1 cellular context compared by ENCODE assay signal in the genomic region with DNA sequence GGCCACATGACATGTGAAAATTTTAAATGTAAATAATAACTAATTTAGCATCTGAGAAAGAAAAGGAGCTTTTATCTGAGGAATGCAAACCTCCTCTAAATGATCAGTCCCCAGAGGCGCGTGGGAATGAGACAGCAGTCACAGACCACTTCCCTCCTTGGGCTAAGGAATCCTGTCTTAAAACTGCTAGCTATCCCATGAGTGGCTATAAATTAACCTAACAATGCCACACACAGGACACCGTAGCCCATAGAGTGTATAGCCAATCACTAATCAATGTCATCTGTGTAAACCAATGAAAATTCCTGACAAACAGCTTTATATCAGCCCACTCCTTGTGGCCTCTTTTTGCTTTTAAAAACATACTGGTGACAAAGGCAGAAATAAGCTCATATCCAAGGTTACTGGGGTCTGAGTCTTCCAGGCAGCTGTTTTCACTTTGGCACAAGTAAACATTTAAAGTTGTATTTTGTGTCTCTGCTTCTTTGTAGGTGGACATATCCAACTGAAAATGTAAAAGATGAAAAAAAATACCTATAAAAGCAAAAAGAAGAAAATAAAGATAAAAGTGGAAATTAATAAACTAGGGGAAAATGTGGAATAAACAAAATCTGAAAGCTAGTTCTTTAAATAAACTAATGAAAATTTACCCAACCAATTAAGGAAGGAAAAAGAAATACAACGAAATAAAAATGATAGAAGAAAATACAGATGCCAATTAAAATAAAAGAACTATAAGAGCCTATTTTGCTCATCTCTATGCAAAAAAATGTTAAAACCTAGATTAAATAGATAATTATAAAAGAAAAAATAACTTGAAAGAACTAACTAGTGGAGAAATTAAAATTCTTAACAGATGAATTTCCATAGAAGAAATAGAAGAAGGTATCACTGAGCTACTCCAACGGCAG.
TF ChIP-seq lines count a peak whose summit lies in the region.

No MANE protein-coding gene starts in this region.

TF ChIP-seq in GM23338, 12 proteins besides CTCF, POLR2A, EP300 and RAD21 (continued from another document):
- TF ChIP-seq, protein P1, sequence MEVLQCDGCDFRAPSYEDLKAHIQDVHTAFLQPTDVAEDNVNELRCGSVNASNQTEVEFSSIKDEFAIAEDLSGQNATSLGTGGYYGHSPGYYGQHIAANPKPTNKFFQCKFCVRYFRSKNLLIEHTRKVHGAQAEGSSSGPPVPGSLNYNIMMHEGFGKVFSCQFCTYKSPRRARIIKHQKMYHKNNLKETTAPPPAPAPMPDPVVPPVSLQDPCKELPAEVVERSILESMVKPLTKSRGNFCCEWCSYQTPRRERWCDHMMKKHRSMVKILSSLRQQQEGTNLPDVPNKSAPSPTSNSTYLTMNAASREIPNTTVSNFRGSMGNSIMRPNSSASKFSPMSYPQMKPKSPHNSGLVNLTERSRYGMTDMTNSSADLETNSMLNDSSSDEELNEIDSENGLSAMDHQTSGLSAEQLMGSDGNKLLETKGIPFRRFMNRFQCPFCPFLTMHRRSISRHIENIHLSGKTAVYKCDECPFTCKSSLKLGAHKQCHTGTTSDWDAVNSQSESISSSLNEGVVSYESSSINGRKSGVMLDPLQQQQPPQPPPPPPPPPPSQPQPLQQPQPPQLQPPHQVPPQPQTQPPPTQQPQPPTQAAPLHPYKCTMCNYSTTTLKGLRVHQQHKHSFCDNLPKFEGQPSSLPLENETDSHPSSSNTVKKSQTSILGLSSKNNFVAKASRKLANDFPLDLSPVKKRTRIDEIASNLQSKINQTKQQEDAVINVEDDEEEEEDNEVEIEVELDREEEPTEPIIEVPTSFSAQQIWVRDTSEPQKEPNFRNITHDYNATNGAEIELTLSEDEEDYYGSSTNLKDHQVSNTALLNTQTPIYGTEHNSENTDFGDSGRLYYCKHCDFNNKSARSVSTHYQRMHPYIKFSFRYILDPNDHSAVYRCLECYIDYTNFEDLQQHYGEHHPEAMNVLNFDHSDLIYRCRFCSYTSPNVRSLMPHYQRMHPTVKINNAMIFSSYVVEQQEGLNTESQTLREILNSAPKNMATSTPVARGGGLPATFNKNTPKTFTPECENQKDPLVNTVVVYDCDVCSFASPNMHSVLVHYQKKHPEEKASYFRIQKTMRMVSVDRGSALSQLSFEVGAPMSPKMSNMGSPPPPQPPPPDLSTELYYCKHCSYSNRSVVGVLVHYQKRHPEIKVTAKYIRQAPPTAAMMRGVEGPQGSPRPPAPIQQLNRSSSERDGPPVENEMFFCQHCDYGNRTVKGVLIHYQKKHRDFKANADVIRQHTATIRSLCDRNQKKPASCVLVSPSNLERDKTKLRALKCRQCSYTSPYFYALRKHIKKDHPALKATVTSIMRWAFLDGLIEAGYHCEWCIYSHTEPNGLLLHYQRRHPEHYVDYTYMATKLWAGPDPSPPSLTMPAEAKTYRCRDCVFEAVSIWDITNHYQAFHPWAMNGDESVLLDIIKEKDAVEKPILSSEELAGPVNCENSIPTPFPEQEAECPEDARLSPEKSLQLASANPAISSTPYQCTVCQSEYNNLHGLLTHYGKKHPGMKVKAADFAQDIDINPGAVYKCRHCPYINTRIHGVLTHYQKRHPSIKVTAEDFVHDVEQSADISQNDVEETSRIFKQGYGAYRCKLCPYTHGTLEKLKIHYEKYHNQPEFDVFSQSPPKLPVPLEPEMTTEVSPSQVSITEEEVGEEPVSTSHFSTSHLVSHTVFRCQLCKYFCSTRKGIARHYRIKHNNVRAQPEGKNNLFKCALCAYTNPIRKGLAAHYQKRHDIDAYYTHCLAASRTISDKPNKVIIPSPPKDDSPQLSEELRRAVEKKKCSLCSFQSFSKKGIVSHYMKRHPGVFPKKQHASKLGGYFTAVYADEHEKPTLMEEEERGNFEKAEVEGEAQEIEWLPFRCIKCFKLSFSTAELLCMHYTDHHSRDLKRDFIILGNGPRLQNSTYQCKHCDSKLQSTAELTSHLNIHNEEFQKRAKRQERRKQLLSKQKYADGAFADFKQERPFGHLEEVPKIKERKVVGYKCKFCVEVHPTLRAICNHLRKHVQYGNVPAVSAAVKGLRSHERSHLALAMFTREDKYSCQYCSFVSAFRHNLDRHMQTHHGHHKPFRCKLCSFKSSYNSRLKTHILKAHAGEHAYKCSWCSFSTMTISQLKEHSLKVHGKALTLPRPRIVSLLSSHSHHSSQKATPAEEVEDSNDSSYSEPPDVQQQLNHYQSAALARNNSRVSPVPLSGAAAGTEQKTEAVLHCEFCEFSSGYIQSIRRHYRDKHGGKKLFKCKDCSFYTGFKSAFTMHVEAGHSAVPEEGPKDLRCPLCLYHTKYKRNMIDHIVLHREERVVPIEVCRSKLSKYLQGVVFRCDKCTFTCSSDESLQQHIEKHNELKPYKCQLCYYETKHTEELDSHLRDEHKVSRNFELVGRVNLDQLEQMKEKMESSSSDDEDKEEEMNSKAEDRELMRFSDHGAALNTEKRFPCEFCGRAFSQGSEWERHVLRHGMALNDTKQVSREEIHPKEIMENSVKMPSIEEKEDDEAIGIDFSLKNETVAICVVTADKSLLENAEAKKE (CRISPR knock-in tag; IDR thresholded peaks at IDR 0.05), result no peak
- TF ChIP-seq ZNF331 (CRISPR knock-in tag; IDR thresholded peaks at IDR 0.05; ENCODE audit: low read depth) (no peak), STAT1 (IDR thresholded peaks at IDR 0.05; ENCODE audit: unreplicated experiment) (no peak), ZNF114 (CRISPR knock-in tag; IDR thresholded peaks at IDR 0.05) (no peak), JUNB (IDR thresholded peaks at IDR 0.05; ENCODE audit: unreplicated experiment) (no peak), NANOG (IDR thresholded peaks at IDR 0.05; ENCODE audit: borderline replicate concordance) (no peak), EZH2 (IDR thresholded peaks at IDR 0.05; ENCODE audit: low read depth, unreplicated experiment) (no peak)
- TF ChIP-seq, protein P2, sequence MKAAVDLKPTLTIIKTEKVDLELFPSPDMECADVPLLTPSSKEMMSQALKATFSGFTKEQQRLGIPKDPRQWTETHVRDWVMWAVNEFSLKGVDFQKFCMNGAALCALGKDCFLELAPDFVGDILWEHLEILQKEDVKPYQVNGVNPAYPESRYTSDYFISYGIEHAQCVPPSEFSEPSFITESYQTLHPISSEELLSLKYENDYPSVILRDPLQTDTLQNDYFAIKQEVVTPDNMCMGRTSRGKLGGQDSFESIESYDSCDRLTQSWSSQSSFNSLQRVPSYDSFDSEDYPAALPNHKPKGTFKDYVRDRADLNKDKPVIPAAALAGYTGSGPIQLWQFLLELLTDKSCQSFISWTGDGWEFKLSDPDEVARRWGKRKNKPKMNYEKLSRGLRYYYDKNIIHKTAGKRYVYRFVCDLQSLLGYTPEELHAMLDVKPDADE (IDR thresholded peaks at IDR 0.05), result no peak
- TF ChIP-seq, protein P3, sequence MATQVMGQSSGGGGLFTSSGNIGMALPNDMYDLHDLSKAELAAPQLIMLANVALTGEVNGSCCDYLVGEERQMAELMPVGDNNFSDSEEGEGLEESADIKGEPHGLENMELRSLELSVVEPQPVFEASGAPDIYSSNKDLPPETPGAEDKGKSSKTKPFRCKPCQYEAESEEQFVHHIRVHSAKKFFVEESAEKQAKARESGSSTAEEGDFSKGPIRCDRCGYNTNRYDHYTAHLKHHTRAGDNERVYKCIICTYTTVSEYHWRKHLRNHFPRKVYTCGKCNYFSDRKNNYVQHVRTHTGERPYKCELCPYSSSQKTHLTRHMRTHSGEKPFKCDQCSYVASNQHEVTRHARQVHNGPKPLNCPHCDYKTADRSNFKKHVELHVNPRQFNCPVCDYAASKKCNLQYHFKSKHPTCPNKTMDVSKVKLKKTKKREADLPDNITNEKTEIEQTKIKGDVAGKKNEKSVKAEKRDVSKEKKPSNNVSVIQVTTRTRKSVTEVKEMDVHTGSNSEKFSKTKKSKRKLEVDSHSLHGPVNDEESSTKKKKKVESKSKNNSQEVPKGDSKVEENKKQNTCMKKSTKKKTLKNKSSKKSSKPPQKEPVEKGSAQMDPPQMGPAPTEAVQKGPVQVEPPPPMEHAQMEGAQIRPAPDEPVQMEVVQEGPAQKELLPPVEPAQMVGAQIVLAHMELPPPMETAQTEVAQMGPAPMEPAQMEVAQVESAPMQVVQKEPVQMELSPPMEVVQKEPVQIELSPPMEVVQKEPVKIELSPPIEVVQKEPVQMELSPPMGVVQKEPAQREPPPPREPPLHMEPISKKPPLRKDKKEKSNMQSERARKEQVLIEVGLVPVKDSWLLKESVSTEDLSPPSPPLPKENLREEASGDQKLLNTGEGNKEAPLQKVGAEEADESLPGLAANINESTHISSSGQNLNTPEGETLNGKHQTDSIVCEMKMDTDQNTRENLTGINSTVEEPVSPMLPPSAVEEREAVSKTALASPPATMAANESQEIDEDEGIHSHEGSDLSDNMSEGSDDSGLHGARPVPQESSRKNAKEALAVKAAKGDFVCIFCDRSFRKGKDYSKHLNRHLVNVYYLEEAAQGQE (IDR thresholded peaks at IDR 0.05; ENCODE audit: unreplicated experiment), result no peak
